Comparison of ENCODE assay signal across 18 cellular contexts in genomic region chr1:178959543-178960460, GRCh38.
DNase-seq lines count a peak whose midpoint lies in the region; ATAC-seq lines count a peak whose summit lies in the region.
"Had no signal": no experiment of that assay in that cellular context is flagged by ENCODE, and none has a peak within 500 bp of the region (broad histone marks: within the 10 kb centered on the region; RNA-seq: fewer than 3 reads in every experiment).

No MANE protein-coding gene starts in this region.

- H3K9me3 Mint-ChIP-seq in activated T-cell treated with anti-CD3 and anti-CD28 coated beads, Interleukin-2, amount 50 U/mL, for 4 hours, result peaks cover 4% of the 10 kb centered on the region

- peaks cover 7% of the 10 kb centered on the region for H3K27me3 Mint-ChIP-seq in activated T-cell treated with anti-CD3 and anti-CD28 coated beads, Interleukin-2, amount 50 U/mL, for 4 hours (ENCODE audit: low read depth)

- H3K4me3 Mint-ChIP-seq in activated T-cell treated with anti-CD3 and anti-CD28 coated beads, Interleukin-2, amount 50 U/mL, for 4 hours, result no peak overlapping the region
- H3K4me3 Mint-ChIP-seq: CD14-positive monocyte had no signal

- no peak for DNase-seq in activated T-cell treated with anti-CD3 and anti-CD28 coated beads, Interleukin-2, amount 50 U/mL, for 4 hours
- no peak for DNase-seq in activated T-cell treated with anti-CD3 and anti-CD28 coated beads, Interleukin-2, amount 50 U/mL, for 1 hour
- peak; percentile 4 for DNase-seq in stimulated activated CD4-positive, alpha-beta T cell treated with anti-CD3 and anti-CD28 coated beads, Interleukin-4, amount 100 ng/mL, for 24 hours
- DNase-seq in stimulated activated CD4-positive, alpha-beta T cell treated with anti-CD3 and anti-CD28 coated beads, Interleukin-4, amount 100 ng/mL, for 1 hour, result no peak
- DNase-seq in mesenteric fat pad (ENCODE audit: low spot score), result peak; percentile 67
- DNase-seq in GOT3 (lab: John Stamatoyannopoulos, UW), result no peak
- no peak for DNase-seq in LoVo (ENCODE audit: low spot score)
- DNase-seq: ACHN, AML-193, COR-L47, KG1, NCI-H1048, NCI-H1436 treated with DMSO at 0.1 percent for 48 hours, NCI-H2081, NCI-H510A, NCI-H774, RPMI8226 had no signal

- H3K4me1 Mint-ChIP-seq in activated T-cell treated with anti-CD3 and anti-CD28 coated beads, Interleukin-2, amount 50 U/mL, for 4 hours (ENCODE audit: low read depth), result no peaks in the 10 kb centered on the region
- H3K4me1 Mint-ChIP-seq: CD14-positive monocyte had no signal

- peak; percentile 56 to 62 for ATAC-seq in activated T-cell treated with anti-CD3 and anti-CD28 coated beads, Interleukin-2, amount 50 U/mL, for 4 hours

- H3K36me3 Mint-ChIP-seq in activated T-cell treated with anti-CD3 and anti-CD28 coated beads, Interleukin-2, amount 50 U/mL, for 4 hours (ENCODE audit: insufficient read depth), result no peaks in the 10 kb centered on the region
- H3K36me3 Mint-ChIP-seq: CD14-positive monocyte had no signal

Comparison
In these comparisons a context has a peak if more than half of its experiments do, and no peak if none do; other contexts are left out.
1. DNase-seq: peak in stimulated activated CD4-positive, alpha-beta T cell treated with anti-CD3 and anti-CD28 coated beads, Interleukin-4, amount 100 ng/mL, for 24 hours (single experiment) and mesenteric fat pad (single experiment); none in activated T-cell treated with anti-CD3 and anti-CD28 coated beads, Interleukin-2, amount 50 U/mL, for 4 hours (single experiment), activated T-cell treated with anti-CD3 and anti-CD28 coated beads, Interleukin-2, amount 50 U/mL, for 1 hour (single experiment), stimulated activated CD4-positive, alpha-beta T cell treated with anti-CD3 and anti-CD28 coated beads, Interleukin-4, amount 100 ng/mL, for 1 hour (single experiment), GOT3 (single experiment) and LoVo (single experiment).